In the genomic region with DNA sequence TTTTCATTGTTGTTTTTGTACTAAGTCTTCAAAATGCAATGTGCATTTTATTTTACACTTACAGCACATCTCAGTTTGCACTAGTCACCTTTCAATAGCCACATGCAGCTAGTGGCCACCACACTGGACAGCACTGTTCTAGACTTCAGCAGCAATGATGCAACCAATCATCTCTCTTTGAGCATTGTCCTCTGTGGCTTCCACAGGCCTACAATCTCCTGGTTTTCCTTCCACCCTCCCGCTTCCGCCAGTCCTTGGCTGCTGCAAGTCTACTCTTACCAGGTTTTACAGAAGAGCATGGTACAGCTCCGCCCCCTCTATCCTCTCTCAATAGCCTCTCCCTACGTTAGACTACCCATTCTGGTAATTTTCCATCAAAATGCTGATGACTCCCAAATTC, we compare ENCODE assay signal across 2 cellular contexts.
TF ChIP-seq lines count a peak whose summit lies in the region.

No MANE protein-coding gene starts in this region.

TF ChIP-seq in GM23338, 12 proteins besides CTCF, POLR2A, EP300 and RAD21 (continues in another document):
- no peak for TF ChIP-seq ETS1 (IDR thresholded peaks at IDR 0.05)
- no peak for TF ChIP-seq EZH2 (IDR thresholded peaks at IDR 0.05; ENCODE audit: low read depth, unreplicated experiment)
- TF ChIP-seq, protein P1, sequence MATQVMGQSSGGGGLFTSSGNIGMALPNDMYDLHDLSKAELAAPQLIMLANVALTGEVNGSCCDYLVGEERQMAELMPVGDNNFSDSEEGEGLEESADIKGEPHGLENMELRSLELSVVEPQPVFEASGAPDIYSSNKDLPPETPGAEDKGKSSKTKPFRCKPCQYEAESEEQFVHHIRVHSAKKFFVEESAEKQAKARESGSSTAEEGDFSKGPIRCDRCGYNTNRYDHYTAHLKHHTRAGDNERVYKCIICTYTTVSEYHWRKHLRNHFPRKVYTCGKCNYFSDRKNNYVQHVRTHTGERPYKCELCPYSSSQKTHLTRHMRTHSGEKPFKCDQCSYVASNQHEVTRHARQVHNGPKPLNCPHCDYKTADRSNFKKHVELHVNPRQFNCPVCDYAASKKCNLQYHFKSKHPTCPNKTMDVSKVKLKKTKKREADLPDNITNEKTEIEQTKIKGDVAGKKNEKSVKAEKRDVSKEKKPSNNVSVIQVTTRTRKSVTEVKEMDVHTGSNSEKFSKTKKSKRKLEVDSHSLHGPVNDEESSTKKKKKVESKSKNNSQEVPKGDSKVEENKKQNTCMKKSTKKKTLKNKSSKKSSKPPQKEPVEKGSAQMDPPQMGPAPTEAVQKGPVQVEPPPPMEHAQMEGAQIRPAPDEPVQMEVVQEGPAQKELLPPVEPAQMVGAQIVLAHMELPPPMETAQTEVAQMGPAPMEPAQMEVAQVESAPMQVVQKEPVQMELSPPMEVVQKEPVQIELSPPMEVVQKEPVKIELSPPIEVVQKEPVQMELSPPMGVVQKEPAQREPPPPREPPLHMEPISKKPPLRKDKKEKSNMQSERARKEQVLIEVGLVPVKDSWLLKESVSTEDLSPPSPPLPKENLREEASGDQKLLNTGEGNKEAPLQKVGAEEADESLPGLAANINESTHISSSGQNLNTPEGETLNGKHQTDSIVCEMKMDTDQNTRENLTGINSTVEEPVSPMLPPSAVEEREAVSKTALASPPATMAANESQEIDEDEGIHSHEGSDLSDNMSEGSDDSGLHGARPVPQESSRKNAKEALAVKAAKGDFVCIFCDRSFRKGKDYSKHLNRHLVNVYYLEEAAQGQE (IDR thresholded peaks at IDR 0.05; ENCODE audit: unreplicated experiment) = no peak
- no peak for TF ChIP-seq NANOG (IDR thresholded peaks at IDR 0.05; ENCODE audit: borderline replicate concordance)
- TF ChIP-seq, protein P2, sequence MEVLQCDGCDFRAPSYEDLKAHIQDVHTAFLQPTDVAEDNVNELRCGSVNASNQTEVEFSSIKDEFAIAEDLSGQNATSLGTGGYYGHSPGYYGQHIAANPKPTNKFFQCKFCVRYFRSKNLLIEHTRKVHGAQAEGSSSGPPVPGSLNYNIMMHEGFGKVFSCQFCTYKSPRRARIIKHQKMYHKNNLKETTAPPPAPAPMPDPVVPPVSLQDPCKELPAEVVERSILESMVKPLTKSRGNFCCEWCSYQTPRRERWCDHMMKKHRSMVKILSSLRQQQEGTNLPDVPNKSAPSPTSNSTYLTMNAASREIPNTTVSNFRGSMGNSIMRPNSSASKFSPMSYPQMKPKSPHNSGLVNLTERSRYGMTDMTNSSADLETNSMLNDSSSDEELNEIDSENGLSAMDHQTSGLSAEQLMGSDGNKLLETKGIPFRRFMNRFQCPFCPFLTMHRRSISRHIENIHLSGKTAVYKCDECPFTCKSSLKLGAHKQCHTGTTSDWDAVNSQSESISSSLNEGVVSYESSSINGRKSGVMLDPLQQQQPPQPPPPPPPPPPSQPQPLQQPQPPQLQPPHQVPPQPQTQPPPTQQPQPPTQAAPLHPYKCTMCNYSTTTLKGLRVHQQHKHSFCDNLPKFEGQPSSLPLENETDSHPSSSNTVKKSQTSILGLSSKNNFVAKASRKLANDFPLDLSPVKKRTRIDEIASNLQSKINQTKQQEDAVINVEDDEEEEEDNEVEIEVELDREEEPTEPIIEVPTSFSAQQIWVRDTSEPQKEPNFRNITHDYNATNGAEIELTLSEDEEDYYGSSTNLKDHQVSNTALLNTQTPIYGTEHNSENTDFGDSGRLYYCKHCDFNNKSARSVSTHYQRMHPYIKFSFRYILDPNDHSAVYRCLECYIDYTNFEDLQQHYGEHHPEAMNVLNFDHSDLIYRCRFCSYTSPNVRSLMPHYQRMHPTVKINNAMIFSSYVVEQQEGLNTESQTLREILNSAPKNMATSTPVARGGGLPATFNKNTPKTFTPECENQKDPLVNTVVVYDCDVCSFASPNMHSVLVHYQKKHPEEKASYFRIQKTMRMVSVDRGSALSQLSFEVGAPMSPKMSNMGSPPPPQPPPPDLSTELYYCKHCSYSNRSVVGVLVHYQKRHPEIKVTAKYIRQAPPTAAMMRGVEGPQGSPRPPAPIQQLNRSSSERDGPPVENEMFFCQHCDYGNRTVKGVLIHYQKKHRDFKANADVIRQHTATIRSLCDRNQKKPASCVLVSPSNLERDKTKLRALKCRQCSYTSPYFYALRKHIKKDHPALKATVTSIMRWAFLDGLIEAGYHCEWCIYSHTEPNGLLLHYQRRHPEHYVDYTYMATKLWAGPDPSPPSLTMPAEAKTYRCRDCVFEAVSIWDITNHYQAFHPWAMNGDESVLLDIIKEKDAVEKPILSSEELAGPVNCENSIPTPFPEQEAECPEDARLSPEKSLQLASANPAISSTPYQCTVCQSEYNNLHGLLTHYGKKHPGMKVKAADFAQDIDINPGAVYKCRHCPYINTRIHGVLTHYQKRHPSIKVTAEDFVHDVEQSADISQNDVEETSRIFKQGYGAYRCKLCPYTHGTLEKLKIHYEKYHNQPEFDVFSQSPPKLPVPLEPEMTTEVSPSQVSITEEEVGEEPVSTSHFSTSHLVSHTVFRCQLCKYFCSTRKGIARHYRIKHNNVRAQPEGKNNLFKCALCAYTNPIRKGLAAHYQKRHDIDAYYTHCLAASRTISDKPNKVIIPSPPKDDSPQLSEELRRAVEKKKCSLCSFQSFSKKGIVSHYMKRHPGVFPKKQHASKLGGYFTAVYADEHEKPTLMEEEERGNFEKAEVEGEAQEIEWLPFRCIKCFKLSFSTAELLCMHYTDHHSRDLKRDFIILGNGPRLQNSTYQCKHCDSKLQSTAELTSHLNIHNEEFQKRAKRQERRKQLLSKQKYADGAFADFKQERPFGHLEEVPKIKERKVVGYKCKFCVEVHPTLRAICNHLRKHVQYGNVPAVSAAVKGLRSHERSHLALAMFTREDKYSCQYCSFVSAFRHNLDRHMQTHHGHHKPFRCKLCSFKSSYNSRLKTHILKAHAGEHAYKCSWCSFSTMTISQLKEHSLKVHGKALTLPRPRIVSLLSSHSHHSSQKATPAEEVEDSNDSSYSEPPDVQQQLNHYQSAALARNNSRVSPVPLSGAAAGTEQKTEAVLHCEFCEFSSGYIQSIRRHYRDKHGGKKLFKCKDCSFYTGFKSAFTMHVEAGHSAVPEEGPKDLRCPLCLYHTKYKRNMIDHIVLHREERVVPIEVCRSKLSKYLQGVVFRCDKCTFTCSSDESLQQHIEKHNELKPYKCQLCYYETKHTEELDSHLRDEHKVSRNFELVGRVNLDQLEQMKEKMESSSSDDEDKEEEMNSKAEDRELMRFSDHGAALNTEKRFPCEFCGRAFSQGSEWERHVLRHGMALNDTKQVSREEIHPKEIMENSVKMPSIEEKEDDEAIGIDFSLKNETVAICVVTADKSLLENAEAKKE (CRISPR knock-in tag; IDR thresholded peaks at IDR 0.05) = no peak
- no peak for TF ChIP-seq EZH2phosphoT487 (IDR thresholded peaks at IDR 0.05; ENCODE audit: unreplicated experiment)
- TF ChIP-seq CREB1 (CRISPR knock-in tag; IDR thresholded peaks at IDR 0.05; ENCODE audit: low read depth) = no peak
- no peak for TF ChIP-seq ZNF331 (CRISPR knock-in tag; IDR thresholded peaks at IDR 0.05; ENCODE audit: low read depth)
- TF ChIP-seq STAT1 (IDR thresholded peaks at IDR 0.05; ENCODE audit: unreplicated experiment) = no peak
- no peak for TF ChIP-seq JUNB (IDR thresholded peaks at IDR 0.05; ENCODE audit: unreplicated experiment)

TF ChIP-seq in IMR-90, 13 proteins besides CTCF, POLR2A, EP300 and RAD21:
- no peak for TF ChIP-seq CHD1 (IDR thresholded peaks at IDR 0.05; ENCODE audit: low read depth, low read length)
- TF ChIP-seq FOS (IDR thresholded peaks at IDR 0.05; ENCODE audit: low read depth, low read length) = no peak
- TF ChIP-seq USF2 (IDR thresholded peaks at IDR 0.05; ENCODE audit: low read depth, low read length) = no peak
- TF ChIP-seq, protein P3, sequence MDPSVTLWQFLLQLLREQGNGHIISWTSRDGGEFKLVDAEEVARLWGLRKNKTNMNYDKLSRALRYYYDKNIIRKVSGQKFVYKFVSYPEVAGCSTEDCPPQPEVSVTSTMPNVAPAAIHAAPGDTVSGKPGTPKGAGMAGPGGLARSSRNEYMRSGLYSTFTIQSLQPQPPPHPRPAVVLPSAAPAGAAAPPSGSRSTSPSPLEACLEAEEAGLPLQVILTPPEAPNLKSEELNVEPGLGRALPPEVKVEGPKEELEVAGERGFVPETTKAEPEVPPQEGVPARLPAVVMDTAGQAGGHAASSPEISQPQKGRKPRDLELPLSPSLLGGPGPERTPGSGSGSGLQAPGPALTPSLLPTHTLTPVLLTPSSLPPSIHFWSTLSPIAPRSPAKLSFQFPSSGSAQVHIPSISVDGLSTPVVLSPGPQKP (IDR thresholded peaks at IDR 0.05; ENCODE audit: borderline replicate concordance, low read depth, low read length) = no peak
- TF ChIP-seq RFX5 (IDR thresholded peaks at IDR 0.05; ENCODE audit: low read depth, low read length) = no peak
- no peak for TF ChIP-seq MAZ (IDR thresholded peaks at IDR 0.05; ENCODE audit: borderline replicate concordance, low read depth, low read length)
- TF ChIP-seq NFE2L2 (IDR thresholded peaks at IDR 0.05; ENCODE audit: low read depth, low read length) = no peak
- no peak for TF ChIP-seq SMC3 (IDR thresholded peaks at IDR 0.05; ENCODE audit: low read depth, low read length)
- no peak for TF ChIP-seq CEBPB (IDR thresholded peaks at IDR 0.05; ENCODE audit: low read depth, low read length)
- no peak for TF ChIP-seq MAFK (IDR thresholded peaks at IDR 0.05; ENCODE audit: low read depth, low read length)
- no peak for TF ChIP-seq RCOR1 (IDR thresholded peaks at IDR 0.05; ENCODE audit: insufficient replicate concordance, low read length)
- no peak for TF ChIP-seq BHLHE40 (IDR thresholded peaks at IDR 0.05; ENCODE audit: low read depth, low read length)
- TF ChIP-seq MXI1 (IDR thresholded peaks at IDR 0.05; ENCODE audit: borderline replicate concordance, low read depth, low read length) = no peak
